Comparison of ENCODE assay signal across 9 cellular contexts in the genomic region with DNA sequence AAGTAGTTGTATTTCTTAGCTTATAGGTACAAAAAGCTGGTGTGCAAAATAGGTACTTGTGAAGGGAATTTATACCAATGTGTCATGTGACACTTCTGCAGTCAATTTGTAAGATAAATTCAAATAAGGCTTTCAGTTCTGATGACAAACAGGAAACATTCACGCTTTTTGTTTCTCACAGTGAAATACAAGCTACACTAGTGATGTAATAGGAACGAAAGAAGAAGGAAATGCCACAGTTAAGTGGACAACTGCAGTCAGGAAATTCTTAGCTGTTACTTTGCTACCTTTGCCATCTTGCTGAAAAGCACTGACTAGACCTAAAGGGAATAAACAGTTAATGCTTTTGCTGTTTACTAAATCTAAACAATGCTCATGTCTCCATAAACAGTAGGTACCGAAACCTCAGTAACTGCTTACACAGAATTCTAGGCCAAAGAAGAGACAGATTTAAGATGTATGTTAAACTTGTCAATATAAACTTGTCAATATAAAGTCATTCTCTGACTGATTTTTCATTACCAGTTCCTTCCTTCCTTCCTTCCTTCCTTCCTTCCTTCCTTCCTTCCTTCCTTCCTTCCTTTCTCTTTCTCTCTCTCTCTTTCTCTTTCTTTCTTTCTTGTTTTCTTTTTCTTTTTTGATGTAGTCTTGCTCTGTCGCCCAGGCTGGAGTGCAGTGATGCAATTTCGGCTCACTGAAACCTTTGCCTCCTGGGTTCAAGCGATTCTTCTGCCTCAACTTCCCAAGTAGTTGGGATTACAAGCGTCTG. TPM values are rescaled to one million over a fixed set of nuclear protein-coding genes. Genes with fewer than 3 reads are reported as not detected.
A peak's percentile ranks its signal among the peaks of the same experiment; 100 is the strongest.
DNase-seq lines count a peak whose midpoint lies in the region; ATAC-seq and TF ChIP-seq lines count a peak whose summit lies in the region.
"Had no signal": no experiment of that assay in that cellular context is flagged by ENCODE, and none has a peak within 500 bp of the region (broad histone marks: within the 10 kb centered on the region; RNA-seq: fewer than 3 reads in every experiment).

No MANE protein-coding gene starts in this region.

- peak overlapping the region; percentile 6 to 83 (median 73) for H3K27ac ChIP-seq in spleen

- H3K9me3 Mint-ChIP-seq in activated CD8-positive, alpha-beta T cell treated with anti-CD3 and anti-CD28 coated beads for 36 hours: no peaks in the 10 kb centered on the region
- H3K9me3 Mint-ChIP-seq: neural crest cell had no signal

- H3K4me3 Mint-ChIP-seq in activated CD8-positive, alpha-beta T cell treated with anti-CD3 and anti-CD28 coated beads for 36 hours: no peak overlapping the region
- H3K4me3 Mint-ChIP-seq: neural crest cell had no signal

- H3K27ac Mint-ChIP-seq in activated CD8-positive, alpha-beta T cell treated with anti-CD3 and anti-CD28 coated beads for 36 hours: peak overlapping the region; percentile 91

- H3K36me3 ChIP-seq in spleen (peaks cover 0 to 12% (median 0%) of the 10 kb centered on the region in 6 donors), HAP-1 (replicated peaks) (no peaks in the 10 kb centered on the region)

- no peaks in the 10 kb centered on the region for H3K27me3 Mint-ChIP-seq in activated CD8-positive, alpha-beta T cell treated with anti-CD3 and anti-CD28 coated beads for 36 hours

- in situ Hi-C loops in HAP-1 (cut with MboI; ENCODE audit: low sequenced_read_pairs): no loop called here

- no peak overlapping the region for H3K4me3 ChIP-seq in AG10803 (ENCODE audit: low read length)
- H3K4me3 ChIP-seq in spleen: no peak overlapping the region
- H3K4me3 ChIP-seq in HAP-1: no peak overlapping the region

- no peak for TF ChIP-seq POLR2A in spleen (IDR thresholded peaks at IDR 0.05)

- H3K27me3 ChIP-seq in spleen (replicated peaks in 1 of 7) (no peaks in the 10 kb centered on the region), HAP-1 (ENCODE audit: low read depth) (no peaks in the 10 kb centered on the region)

- 53 to 60% (median 54%) methylated on average over 7 of the region's 7 CpGs for WGBS in spleen, 5 donors

- H3K36me3 Mint-ChIP-seq in activated CD8-positive, alpha-beta T cell treated with anti-CD3 and anti-CD28 coated beads for 36 hours (ENCODE audit: low read depth): peaks cover 7% of the 10 kb centered on the region

- no peaks in the 10 kb centered on the region for H3K9me3 ChIP-seq in spleen
- H3K9me3 ChIP-seq in HAP-1: no peaks in the 10 kb centered on the region

- TF ChIP-seq CTCF in AG10803 (conservative IDR thresholded peaks at IDR 0.05; ENCODE audit: low read length) (no peak), spleen (IDR thresholded peaks at IDR 0.05 in 8 of 11, conservative IDR thresholded peaks at IDR 0.05 in 3 of 11) (no peak)
- TF ChIP-seq CTCF in activated CD8-positive, alpha-beta T cell treated with anti-CD3 and anti-CD28 coated beads for 36 hours (IDR thresholded peaks at IDR 0.05): no peak

- POLR2A ChIA-PET in activated CD8-positive, alpha-beta T cell treated with anti-CD3 and anti-CD28 coated beads for 36 hours (lab: Charles Lee): interaction anchor here (1.3 kb wide), 1 partner anchor 11 kb away, joined by 3 read pairs; no protein-coding TSS in a partner anchor

- H3K4me1 Mint-ChIP-seq in activated CD8-positive, alpha-beta T cell treated with anti-CD3 and anti-CD28 coated beads for 36 hours (ENCODE audit: low read depth): peaks cover 31% of the 10 kb centered on the region
- H3K4me1 Mint-ChIP-seq: neural crest cell had no signal

- ATAC-seq in GM19023 (IDR thresholded peaks at IDR 0.05; ENCODE audit: unreplicated experiment): peak; percentile 90
- peak; percentile 84 for ATAC-seq in HG03064 (IDR thresholded peaks at IDR 0.05; ENCODE audit: low read depth, unreplicated experiment)
- ATAC-seq in activated CD8-positive, alpha-beta T cell treated with anti-CD3 and anti-CD28 coated beads for 36 hours: peak; percentile 84

- peak; percentile 39 for DNase-seq in AG10803 (ENCODE audit: low read depth)
- no peak for DNase-seq in activated CD8-positive, alpha-beta T cell treated with anti-CD3 and anti-CD28 coated beads for 36 hours
- DNase-seq in spleen: no peak
- no peak for DNase-seq in head of caudate nucleus
- DNase-seq in HAP-1 (ENCODE audit: low spot score in 2 of 2): no peak
- DNase-seq in activated CD4-positive, alpha-beta T cell treated with anti-CD3 and anti-CD28 coated beads, Interleukin-2, amount 50 U/mL, for 4 hours: no peak

- H3K4me1 ChIP-seq in spleen (peaks cover 18 to 87% (median 66%) of the 10 kb centered on the region in 6 donors), HAP-1 (no peaks in the 10 kb centered on the region)

- CTCF ChIA-PET in activated CD8-positive, alpha-beta T cell treated with anti-CD3 and anti-CD28 coated beads for 36 hours (lab: Charles Lee): interaction anchor here (1.3 to 1.6 kb wide), 2 partner anchors 11 to 134 kb away, joined by 4 to 7 read pairs; no protein-coding TSS in a partner anchor

- intact Hi-C loops in activated CD8-positive, alpha-beta T cell treated with anti-CD3 and anti-CD28 coated beads for 36 hours (cut with micrococcal nuclease): loop anchor here (10.0 kb wide), 2 partner anchors 76 to 84 kb away; no protein-coding TSS in a partner anchor
- intact Hi-C loops in spleen (cut with DNase I; ENCODE audit: low total_unique reads) (no loop called here), head of caudate nucleus (cut with DNase I) (no loop called here)

RNA-seq across cellular contexts. Expression of a gene that starts 10.1 kb away (rescaled TPM):
- total RNA-seq in activated CD8-positive, alpha-beta T cell treated with anti-CD3 and anti-CD28 coated beads for 36 hours: 1 to 10 TPM; 6.6 to 7.0 TPM
- 10 to 100 TPM; 18.4 to 34.4 (median 30.4) TPM for total RNA-seq in spleen
- polyA plus RNA-seq in spleen: 10 to 100 TPM; 11.7 to 14.6 (median 14.1) TPM
